8 cellular contexts compared by ENCODE assay signal in the genomic region with DNA sequence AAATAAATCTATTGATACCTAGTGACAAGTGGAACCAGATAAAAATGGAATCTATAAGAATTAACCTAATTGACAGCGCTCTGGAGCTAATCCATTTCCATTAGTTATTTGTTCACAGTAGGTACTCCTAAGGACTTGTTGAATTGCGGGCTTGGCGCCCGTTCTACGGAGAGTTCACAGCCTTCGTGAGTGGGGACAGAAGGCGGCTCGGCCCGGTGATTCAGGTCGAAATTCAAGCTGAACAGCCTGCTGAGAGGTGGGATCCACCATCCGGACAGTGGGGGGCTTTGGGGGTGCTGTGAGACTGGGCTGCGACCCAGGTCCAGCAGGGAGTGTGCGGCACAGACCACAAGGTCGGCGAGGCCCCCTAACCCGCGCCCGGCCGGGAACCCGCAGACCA. TPM values are rescaled to one million over a fixed set of nuclear protein-coding genes. Genes with fewer than 3 reads are reported as not detected.
DNase-seq lines count a peak whose midpoint lies in the region; ATAC-seq and TF ChIP-seq lines count a peak whose summit lies in the region.

No MANE protein-coding gene starts in this region.

- WGBS in heart right ventricle, 2 donors: 8 to 10% methylated on average over 20 of the region's 20 CpGs

- peaks cover 29% of the 10 kb centered on the region for H3K4me1 Mint-ChIP-seq in activated T-helper 2 cell treated with anti-CD3 and anti-CD28 coated beads, Interferon-gamma antibody, Interleukin-2, Interleukin-4, amounts not matched to agents 10 μg/mL and 5 μg/mL and 100 μg/mL, durations not matched to agents 14 hours and 24 hours and 36 hours (ENCODE audit: low read depth)
- peaks cover 29% of the 10 kb centered on the region for H3K4me1 Mint-ChIP-seq in progenitor cell of endocrine pancreas (ENCODE audit: low read depth)

- H3K27ac Mint-ChIP-seq in activated T-helper 2 cell treated with anti-CD3 and anti-CD28 coated beads, Interferon-gamma antibody, Interleukin-2, Interleukin-4, amounts not matched to agents 10 μg/mL and 5 μg/mL and 100 μg/mL, durations not matched to agents 14 hours and 24 hours and 36 hours: peak overlapping the region; percentile 56
- peak overlapping the region; percentile 97 for H3K27ac Mint-ChIP-seq in progenitor cell of endocrine pancreas

- intact Hi-C loops in activated T-helper 2 cell treated with anti-CD3 and anti-CD28 coated beads, Interferon-gamma antibody, Interleukin-2, Interleukin-4, amounts not matched to agents 10 μg/mL and 5 μg/mL and 100 μg/mL, durations not matched to agents 14 hours and 24 hours and 36 hours (cut with micrococcal nuclease): loop anchor here (2.0 kb wide), 1 partner anchor 742 kb away; the partner anchor contains the start of gene RPL14
- intact Hi-C loops in heart right ventricle (cut with DNase I): loop anchor here in 7 of 10 donors (2.0 to 10.0 kb wide), 12 partner anchors 81 to 874 kb away; no protein-coding TSS in a partner anchor

- H3K4me3 Mint-ChIP-seq in activated T-helper 2 cell treated with anti-CD3 and anti-CD28 coated beads, Interferon-gamma antibody, Interleukin-2, Interleukin-4, amounts not matched to agents 10 μg/mL and 5 μg/mL and 100 μg/mL, durations not matched to agents 14 hours and 24 hours and 36 hours (ENCODE audit: low read depth): peak overlapping the region; percentile 78
- peak overlapping the region; percentile 89 for H3K4me3 Mint-ChIP-seq in progenitor cell of endocrine pancreas (ENCODE audit: low read depth)

- DNase-seq in NCI-H510A treated with DMSO at 0.1 percent for 48 hours (lab: John Stamatoyannopoulos, UW) (peak; percentile 25), NCI-H510A (lab: John Stamatoyannopoulos, UW) (no peak), MG63 (peak; percentile 4), heart right ventricle (peak; percentile 28 to 51), progenitor cell of endocrine pancreas (ENCODE audit: low spot score, unreplicated experiment) (no peak), COLO668 (lab: John Stamatoyannopoulos, UW; ENCODE audit: unreplicated experiment) (no peak), GM19238 (ENCODE audit: insufficient read length, low spot score) (no peak)
- DNase-seq in activated T-helper 2 cell treated with anti-CD3 and anti-CD28 coated beads, Interferon-gamma antibody, Interleukin-2, Interleukin-4, amounts not matched to agents 10 μg/mL and 5 μg/mL and 100 μg/mL, durations not matched to agents 14 hours and 24 hours and 36 hours (ENCODE audit: low spot score): no peak

- ATAC-seq in heart right ventricle: peak in 5 of 8 donors; percentile 1 to 25 (median 7)

- TF ChIP-seq CTCF in heart right ventricle (IDR thresholded peaks at IDR 0.05): no peak
- no peak for TF ChIP-seq CTCF in progenitor cell of endocrine pancreas (IDR thresholded peaks at IDR 0.05; ENCODE audit: unreplicated experiment)

- no peaks in the 10 kb centered on the region for H3K9me3 Mint-ChIP-seq in activated T-helper 2 cell treated with anti-CD3 and anti-CD28 coated beads, Interferon-gamma antibody, Interleukin-2, Interleukin-4, amounts not matched to agents 10 μg/mL and 5 μg/mL and 100 μg/mL, durations not matched to agents 14 hours and 24 hours and 36 hours
- H3K9me3 Mint-ChIP-seq in progenitor cell of endocrine pancreas (ENCODE audit: low read depth): no peaks in the 10 kb centered on the region

- H3K27ac ChIP-seq in heart right ventricle: peak overlapping the region; percentile 89 to 99 (median 98)

- H3K27me3 Mint-ChIP-seq in activated T-helper 2 cell treated with anti-CD3 and anti-CD28 coated beads, Interferon-gamma antibody, Interleukin-2, Interleukin-4, amounts not matched to agents 10 μg/mL and 5 μg/mL and 100 μg/mL, durations not matched to agents 14 hours and 24 hours and 36 hours (ENCODE audit: low read depth): peaks cover 23% of the 10 kb centered on the region
- H3K27me3 Mint-ChIP-seq in progenitor cell of endocrine pancreas: peaks cover 8% of the 10 kb centered on the region

- H3K36me3 Mint-ChIP-seq in activated T-helper 2 cell treated with anti-CD3 and anti-CD28 coated beads, Interferon-gamma antibody, Interleukin-2, Interleukin-4, amounts not matched to agents 10 μg/mL and 5 μg/mL and 100 μg/mL, durations not matched to agents 14 hours and 24 hours and 36 hours (ENCODE audit: low read depth): peaks cover 35% of the 10 kb centered on the region
- peaks cover 1% of the 10 kb centered on the region for H3K36me3 Mint-ChIP-seq in progenitor cell of endocrine pancreas (ENCODE audit: insufficient read depth)

- peak overlapping the region; percentile 81 for H3K4me3 ChIP-seq in MG63
- peak overlapping the region; percentile 63 to 96 (median 80) for H3K4me3 ChIP-seq in heart right ventricle

- H3K27me3 ChIP-seq in MG63 (no peaks in the 10 kb centered on the region), heart right ventricle (no peaks in the 10 kb centered on the region)

- H3K9me3 ChIP-seq in MG63 (no peaks in the 10 kb centered on the region), heart right ventricle (no peaks in the 10 kb centered on the region)

- peaks cover 0 to 36% (median 28%) of the 10 kb centered on the region in 9 donors for H3K4me1 ChIP-seq in heart right ventricle

- H3K36me3 ChIP-seq in MG63 (no peaks in the 10 kb centered on the region), heart right ventricle (no peaks in the 10 kb centered on the region)

RNA-seq across cellular contexts. Expression of gene CTNNB1, which starts 0.8 kb away (rescaled TPM):
- 129 and 147 TPM in 2 replicates for total RNA-seq in MG63 (2014; rRNA removed; shearing (Covaris generic); ENCODE audit: low replicate concordance)
- 230 and 238 TPM in 2 replicates for total RNA-seq in activated T-helper 2 cell treated with anti-CD3 and anti-CD28 coated beads, Interferon-gamma antibody, Interleukin-2, Interleukin-4, amounts not matched to agents 10 μg/mL and 5 μg/mL and 100 μg/mL, durations not matched to agents 14 hours and 24 hours and 36 hours
- total RNA-seq in heart right ventricle (100 to 1,000 TPM; 148 to 218 (median 181) TPM), progenitor cell of endocrine pancreas (504 and 531 TPM in 2 replicates)
- 100 to 1,000 TPM in 1 of 2 donors, 10 to 100 TPM in 1; 33.2 to 123 TPM for polyA plus RNA-seq in heart right ventricle

Comparison
In these comparisons a context has a peak if more than half of its experiments do, and no peak if none do; other contexts are left out.
1. DNase-seq: peak in NCI-H510A treated with DMSO at 0.1 percent for 48 hours (single experiment), MG63 (single experiment) and heart right ventricle (2 of 2); none in NCI-H510A (single experiment), activated T-helper 2 cell treated with anti-CD3 and anti-CD28 coated beads, Interferon-gamma antibody, Interleukin-2, Interleukin-4, amounts not matched to agents 10 μg/mL and 5 μg/mL and 100 μg/mL, durations not matched to agents 14 hours and 24 hours and 36 hours (single experiment), progenitor cell of endocrine pancreas (single experiment), COLO668 (single experiment) and GM19238 (single experiment).